ENCODE assay signal across 15 cellular contexts in the genomic region with DNA sequence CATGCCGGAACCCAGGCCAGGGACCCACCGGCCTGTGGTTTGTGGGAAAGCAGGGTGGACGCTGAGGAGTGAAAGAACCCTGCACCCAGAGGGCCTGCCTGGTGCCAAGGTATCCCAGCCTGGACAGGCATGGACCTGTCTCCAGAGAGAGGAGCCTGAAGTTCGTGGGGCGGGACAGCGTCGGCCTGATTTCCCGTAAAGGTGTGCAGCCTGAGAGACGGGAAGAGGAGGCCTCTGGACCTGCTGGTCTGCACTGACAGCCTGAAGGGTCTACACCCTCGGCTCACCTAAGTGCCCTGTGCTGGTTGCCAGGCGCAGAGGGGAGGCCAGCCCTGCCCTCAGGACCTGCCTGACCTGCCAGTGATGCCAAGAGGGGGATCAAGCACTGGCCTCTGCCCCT. TPM values are rescaled to one million over a fixed set of nuclear protein-coding genes. Genes with fewer than 3 reads are reported as not detected.
DNase-seq lines count a peak whose midpoint lies in the region; ATAC-seq and TF ChIP-seq lines count a peak whose summit lies in the region.
"Had no signal": no experiment of that assay in that cellular context is flagged by ENCODE, and none has a peak within 500 bp of the region (broad histone marks: within the 10 kb centered on the region; RNA-seq: fewer than 3 reads in every experiment).

No MANE protein-coding gene starts in this region.

- no peak for TF ChIP-seq CTCF in ascending aorta (IDR thresholded peaks at IDR 0.05)
- TF ChIP-seq CTCF in gastroesophageal sphincter (IDR thresholded peaks at IDR 0.05): no peak
- TF ChIP-seq CTCF in prostate gland (IDR thresholded peaks at IDR 0.05): no peak
- no peak for TF ChIP-seq CTCF in tibial nerve (IDR thresholded peaks at IDR 0.05)
- no peak for TF ChIP-seq CTCF in omental fat pad (IDR thresholded peaks at IDR 0.05)

- WGBS in gastroesophageal sphincter (ENCODE audit: low coverage in 1 of 2), 2 donors: no CpG with 5 or more reads among the region's 11 CpGs
- 52% methylated on average over 10 of the region's 11 CpGs for WGBS in prostate gland
- WGBS in tibial nerve, 2 donors: 78 to 80% methylated on average over 3 to 10 of the region's 11 CpGs

- peaks cover 30 to 47% of the 10 kb centered on the region in 2 donors for H3K36me3 ChIP-seq in ascending aorta
- H3K36me3 ChIP-seq in gastroesophageal sphincter: peaks cover 0 to 55% of the 10 kb centered on the region in 2 donors
- peaks cover 0 to 11% of the 10 kb centered on the region in 2 donors for H3K36me3 ChIP-seq in prostate gland
- peaks cover 0 to 45% (median 8%) of the 10 kb centered on the region in 3 donors for H3K36me3 ChIP-seq in tibial nerve

- no peak overlapping the region for H3K4me3 ChIP-seq in ascending aorta
- H3K4me3 ChIP-seq in gastroesophageal sphincter: no peak overlapping the region
- no peak overlapping the region for H3K4me3 ChIP-seq in prostate gland
- H3K4me3 ChIP-seq in tibial nerve: no peak overlapping the region
- H3K4me3 ChIP-seq: MG63 had no signal

- ATAC-seq in gastroesophageal sphincter (no peak), omental fat pad (ENCODE audit: low FRiP score) (no peak)
- ATAC-seq: activated T-helper 17 cell treated with anti-CD3 and anti-CD28 coated beads, Interleukin-2, amount 50 U/mL, for 72 hours; naive thymus-derived CD8-positive, alpha-beta T cell had no signal

- no peaks in the 10 kb centered on the region for H3K9me3 ChIP-seq in ascending aorta
- no peaks in the 10 kb centered on the region for H3K9me3 ChIP-seq in gastroesophageal sphincter
- no peaks in the 10 kb centered on the region for H3K9me3 ChIP-seq in prostate gland
- no peaks in the 10 kb centered on the region for H3K9me3 ChIP-seq in tibial nerve

- TF ChIP-seq EP300 in gastroesophageal sphincter (IDR thresholded peaks at IDR 0.05) (no peak), tibial nerve (IDR thresholded peaks at IDR 0.05) (no peak)

- intact Hi-C loops in ascending aorta (cut with DNase I): loop anchor here (5.0 kb wide), 1 partner anchor 42 kb away; no protein-coding TSS in a partner anchor
- intact Hi-C loops in prostate gland (cut with DNase I): loop anchor here (5.0 kb wide), 1 partner anchor 53 kb away; a partner anchor contains a TSS

- TF ChIP-seq POLR2A in gastroesophageal sphincter (IDR thresholded peaks at IDR 0.05) (no peak), prostate gland (IDR thresholded peaks at IDR 0.05) (no peak), tibial nerve (IDR thresholded peaks at IDR 0.05) (no peak)

- peak in 1 of 2 donors; percentile 62 for DNase-seq in ascending aorta (ENCODE audit: low spot score in 2 of 2)
- peak; percentile 72 for DNase-seq in prostate gland (ENCODE audit: low spot score)
- no peak for DNase-seq in tibial nerve (ENCODE audit: low spot score in 2 of 2)
- DNase-seq in stimulated activated CD4-positive, alpha-beta T cell treated with anti-CD3 and anti-CD28 coated beads, Interleukin-2, amount 100 ng/mL, for 24 hours: no peak
- DNase-seq in HK-2 (ENCODE audit: unreplicated experiment): no peak
- DNase-seq in omental fat pad (ENCODE audit: low spot score): no peak
- DNase-seq in RKO (ENCODE audit: low spot score): no peak
- DNase-seq: activated CD4-positive, alpha-beta memory T cell treated with anti-CD3 and anti-CD28 coated beads, Interleukin-2, amount 10 ng/mL, durations not matched to agents 7 days and 5 days; CD4-positive, alpha-beta T cell; effector CD8-positive, alpha-beta T cell; naive thymus-derived CD8-positive, alpha-beta T cell; NCI-H2029 had no signal

- H3K27ac ChIP-seq in ascending aorta: peak overlapping the region; percentile 83 to 89
- H3K27ac ChIP-seq in gastroesophageal sphincter: peak overlapping the region in 3 of 4 donors; percentile 77 to 80 (median 77)
- H3K27ac ChIP-seq in prostate gland: peak overlapping the region; percentile 5 to 68
- peak overlapping the region; percentile 71 to 92 (median 80) for H3K27ac ChIP-seq in tibial nerve

- H3K27me3 ChIP-seq in ascending aorta (no peaks in the 10 kb centered on the region), gastroesophageal sphincter (no peaks in the 10 kb centered on the region), prostate gland (replicated peaks; ENCODE audit: insufficient read depth) (no peaks in the 10 kb centered on the region), tibial nerve (no peaks in the 10 kb centered on the region)
- H3K27me3 ChIP-seq: MG63 had no signal

- H3K4me1 ChIP-seq in ascending aorta: peaks cover 14 to 45% of the 10 kb centered on the region in 2 donors
- H3K4me1 ChIP-seq in gastroesophageal sphincter: peaks cover 0 to 73% (median 56%) of the 10 kb centered on the region in 3 donors
- H3K4me1 ChIP-seq in prostate gland (replicated peaks): peaks cover 7% of the 10 kb centered on the region
- peaks cover 0 to 78% (median 55%) of the 10 kb centered on the region in 4 donors for H3K4me1 ChIP-seq in tibial nerve

RNA-seq across cellular contexts. Expression of a gene that starts 18.5 kb away (rescaled TPM):
- total RNA-seq in ascending aorta (140 TPM), gastroesophageal sphincter (10 to 100 TPM; 29.6 to 50.8 (median 45.9) TPM), prostate gland (10 to 100 TPM; 18.4 to 31.5 TPM), tibial nerve (100 to 1,000 TPM in 2 of 4 donors, 10 to 100 TPM in 2; 66.8 to 124 (median 90.8) TPM), omental fat pad (100 to 1,000 TPM; 103 to 158 (median 118) TPM)

RNA-seq across cellular contexts. Expression of a gene that starts 55.4 kb away (rescaled TPM):
- total RNA-seq in ascending aorta (49.1 TPM), gastroesophageal sphincter (100 to 1,000 TPM in 1 of 4 donors, 10 to 100 TPM in 3; 82.6 to 102 (median 92.4) TPM), prostate gland (10 to 100 TPM; 47.5 to 51.5 TPM), tibial nerve (10 to 100 TPM; 45.4 to 76.3 (median 55.6) TPM), omental fat pad (100 to 1,000 TPM in 2 of 4 donors, 10 to 100 TPM in 2; 76.0 to 107 (median 95.8) TPM)
